In the genomic region with DNA sequence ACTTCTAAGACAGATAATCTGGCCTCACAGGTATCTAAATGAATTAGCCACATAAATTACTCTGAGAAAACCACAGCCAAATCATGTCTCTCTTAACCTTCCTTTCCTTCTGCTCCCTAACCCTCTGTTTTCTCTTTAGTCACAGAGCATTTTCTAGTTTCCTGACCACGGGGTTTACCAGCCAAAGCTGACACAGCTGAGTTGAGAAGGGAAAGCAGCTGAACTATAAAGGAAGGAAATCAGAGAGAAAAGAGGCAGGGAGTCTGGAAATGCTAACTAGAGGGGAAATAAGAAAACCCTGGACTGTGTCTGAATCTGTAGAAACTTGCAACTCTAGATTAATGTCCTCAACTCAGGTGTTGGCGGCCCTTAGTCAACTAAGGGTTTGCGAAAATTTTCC, we compare ENCODE assay signal across 17 cellular contexts. TPM values are rescaled to one million over a fixed set of nuclear protein-coding genes. Genes with fewer than 3 reads are reported as not detected.
A peak's percentile ranks its signal among the peaks of the same experiment; 100 is the strongest.
DNase-seq lines count a peak whose midpoint lies in the region; ATAC-seq and TF ChIP-seq lines count a peak whose summit lies in the region.
"Had no signal": no experiment of that assay in that cellular context is flagged by ENCODE, and none has a peak within 500 bp of the region (broad histone marks: within the 10 kb centered on the region; RNA-seq: fewer than 3 reads in every experiment).

No MANE protein-coding gene starts in this region.

- BruUV-seq in A673 (replicated peaks; lab: Mats Ljungman, UMichigan) = no TSS peak

- no peaks in the 10 kb centered on the region for H3K27me3 ChIP-seq in BLaER1
- H3K27me3 ChIP-seq in SJCRH30 = no peaks in the 10 kb centered on the region
- peaks cover 4% of the 10 kb centered on the region for H3K27me3 ChIP-seq in A673 (replicated peaks; ENCODE audit: insufficient read depth, low read depth, low read length, poor library complexity)
- H3K27me3 ChIP-seq: gastroesophageal sphincter, Peyer's patch, right atrium auricular region had no signal

- peak; percentile 47 for DNase-seq in M059J (ENCODE audit: low read depth)
- DNase-seq in SJCRH30 = peak; percentile 71 to 89
- DNase-seq in kidney tubule cell (ENCODE audit: low spot score) = peak; percentile 37
- DNase-seq in A673 (ENCODE audit: low spot score) = no peak
- no peak for DNase-seq in HUDEP-2 (lab: John Stamatoyannopoulos, UW; ENCODE audit: unreplicated experiment in 76 of 76)
- DNase-seq: activated CD4-positive, alpha-beta T cell treated with anti-CD3 and anti-CD28 coated beads for 36 hours; activated T-cell treated with anti-CD3 and anti-CD28 coated beads, Interleukin-2, amount 50 U/mL, for 4 hours; immature natural killer cell; Peyer's patch; stimulated activated naive B cell treated with anti-CD40 and anti-IgM and Interleukin-4, amounts not matched to agents 10 μg/mL and 1 μg/mL and 100 μg/mL, for 72 hours; T-helper 17 cell had no signal

- peak overlapping the region; percentile 63 for H3K9ac ChIP-seq in BLaER1
- H3K9ac ChIP-seq: KMS-11 had no signal

- intact Hi-C loops in A673 (cut with micrococcal nuclease; ENCODE audit: unreplicated experiment) = no loop called here

- H3K4me1 ChIP-seq in BLaER1 = peaks cover 89% of the 10 kb centered on the region
- H3K4me1 ChIP-seq in SJCRH30 = peaks cover 19% of the 10 kb centered on the region
- H3K4me1 ChIP-seq in A673 (ENCODE audit: insufficient read depth, low read length, poor library complexity, severe bottlenecking) = no peaks in the 10 kb centered on the region
- H3K4me1 ChIP-seq: Peyer's patch had no signal

- H3K4me2 ChIP-seq in BLaER1 = peak overlapping the region; percentile 81
- H3K4me2 ChIP-seq: KMS-11 had no signal

- CTCF ChIA-PET in A673 (lab: Charles Lee) = no interaction called here

- TF ChIP-seq CTCF in A673 (conservative IDR thresholded peaks at IDR 0.05; ENCODE audit: low read depth, low read length) = no peak

- H3K27ac ChIP-seq in BLaER1 (peak overlapping the region; percentile 74), SJCRH30 (peak overlapping the region; percentile 96), A673 (ENCODE audit: low read depth, low read length, poor library complexity, severe bottlenecking) (no peak overlapping the region)
- H3K27ac ChIP-seq: gastroesophageal sphincter, KMS-11, Peyer's patch had no signal

- H3K4me3 ChIP-seq in BLaER1 = peak overlapping the region; percentile 26
- H3K4me3 ChIP-seq in SJCRH30 = peak overlapping the region; percentile 34
- H3K4me3 ChIP-seq in A673 (ENCODE audit: low read depth, low read length, poor library complexity, severe bottlenecking) = no peak overlapping the region
- H3K4me3 ChIP-seq: gastroesophageal sphincter, Peyer's patch, right atrium auricular region had no signal

- H3K9me3 ChIP-seq in BLaER1 = peaks cover 3% of the 10 kb centered on the region; the same call in 1 of the 2 replicates
- no peaks in the 10 kb centered on the region for H3K9me3 ChIP-seq in SJCRH30 (replicated peaks)
- no peaks in the 10 kb centered on the region for H3K9me3 ChIP-seq in A673 (ENCODE audit: low read depth, low read length, poor library complexity, severe bottlenecking)
- H3K9me3 ChIP-seq: gastroesophageal sphincter, Peyer's patch, right atrium auricular region had no signal

- H3K36me3 ChIP-seq in BLaER1 = peaks cover 51% of the 10 kb centered on the region
- H3K36me3 ChIP-seq in SJCRH30 = no peaks in the 10 kb centered on the region
- no peaks in the 10 kb centered on the region for H3K36me3 ChIP-seq in A673 (ENCODE audit: insufficient read depth, low read length, poor library complexity, severe bottlenecking)
- H3K36me3 ChIP-seq: gastroesophageal sphincter, Peyer's patch, right atrium auricular region had no signal

- ATAC-seq in GM18870 (IDR thresholded peaks at IDR 0.05; ENCODE audit: unreplicated experiment) (no peak), GM21576 (IDR thresholded peaks at IDR 0.05; ENCODE audit: unreplicated experiment) (no peak)
- ATAC-seq: activated CD4-positive, alpha-beta T cell treated with anti-CD3 and anti-CD28 coated beads for 36 hours; activated T-cell treated with anti-CD3 and anti-CD28 coated beads, Interleukin-2, amount 50 U/mL, for 4 hours; gastroesophageal sphincter; stimulated activated naive B cell treated with anti-CD40 and anti-IgM and Interleukin-4, amounts not matched to agents 10 μg/mL and 1 μg/mL and 100 μg/mL, for 72 hours; T-helper 17 cell had no signal

- peaks cover 76% of the 10 kb centered on the region; the same call in 1 of the 2 replicates for H4K20me1 ChIP-seq in BLaER1

- POLR2A ChIA-PET in A673 (lab: Charles Lee; ENCODE audit: low non-redundant PET) = no interaction called here

RNA-seq across cellular contexts. Expression of gene ANKS1B, which starts 24.4 kb away (rescaled TPM):
- 0.52 and 4.1 TPM in 2 replicates for total RNA-seq in M059J (2014; rRNA removed; shearing (Covaris generic))
- total RNA-seq in SJCRH30 (2014; rRNA removed; shearing (Covaris generic)) = 1.4 and 2.4 TPM in 2 replicates
- total RNA-seq in A673 (2021) = 0.99 and 1.1 TPM in 2 replicates

Comparison
In these comparisons a context has a peak if more than half of its experiments do, and no peak if none do; other contexts are left out.
1. DNase-seq: peak in M059J (single experiment), SJCRH30 (2 of 2) and kidney tubule cell (single experiment); none in A673 (single experiment) and HUDEP-2 (0 of 76).